In the genomic region with DNA sequence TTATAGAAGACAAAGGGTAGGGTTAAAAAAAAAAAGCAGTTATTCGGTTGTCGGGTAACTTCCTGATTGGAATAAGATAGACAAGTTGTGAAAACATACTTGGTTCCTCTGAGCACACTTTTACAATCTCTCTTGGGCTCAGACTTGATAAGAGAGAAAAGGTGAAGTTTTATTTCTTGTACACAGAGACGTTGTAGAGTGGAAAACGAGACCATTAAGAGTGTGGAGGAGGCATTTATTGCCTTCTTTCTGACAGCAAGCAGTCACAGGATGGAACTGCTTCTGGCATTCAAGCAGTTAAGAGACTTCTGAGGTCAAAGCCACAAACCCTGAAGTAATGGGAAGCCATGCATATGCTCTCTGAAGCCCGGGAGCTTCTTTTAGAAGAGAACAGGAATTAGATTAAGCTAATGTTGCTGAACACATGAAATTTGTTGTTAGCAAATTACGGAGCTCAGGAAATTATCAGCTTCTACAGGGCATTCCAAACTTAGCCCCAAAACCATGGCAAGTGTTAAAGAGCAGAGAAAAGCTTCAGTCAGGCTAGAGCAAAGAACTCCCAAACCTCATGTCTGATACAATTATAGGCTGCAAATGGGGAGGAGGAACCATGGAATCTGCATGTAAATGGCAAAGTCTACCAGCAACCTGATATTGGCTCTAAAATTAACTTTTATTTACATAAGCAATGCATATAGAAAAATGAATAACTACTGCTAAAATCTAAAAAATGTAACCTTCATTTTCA, we compare ENCODE assay signal across 8 cellular contexts. TPM values are rescaled to one million over a fixed set of nuclear protein-coding genes. Genes with fewer than 3 reads are reported as not detected.
DNase-seq lines count a peak whose midpoint lies in the region; ATAC-seq and TF ChIP-seq lines count a peak whose summit lies in the region.

No MANE protein-coding gene starts in this region.

- H3K9me3 ChIP-seq in ascending aorta (no peaks in the 10 kb centered on the region), vagina (no peaks in the 10 kb centered on the region)

- intact Hi-C loops in natural killer cell (cut with micrococcal nuclease) (no loop called here), ascending aorta (cut with DNase I) (no loop called here), vagina (cut with DNase I) (no loop called here)

- TF ChIP-seq CTCF in natural killer cell (IDR thresholded peaks at IDR 0.05) (no peak), ascending aorta (IDR thresholded peaks at IDR 0.05) (no peak), vagina (IDR thresholded peaks at IDR 0.05) (no peak)

- DNase-seq in M059J (ENCODE audit: low read depth) (peak; percentile 51), natural killer cell (no peak), ascending aorta (ENCODE audit: low spot score in 2 of 2) (no peak), occipital lobe (lab: John Stamatoyannopoulos, UW) (no peak), vagina (ENCODE audit: extremely low spot score in 2 of 2) (no peak)
- DNase-seq in activated naive CD8-positive, alpha-beta T cell treated with anti-CD3 and anti-CD28 coated beads, Interleukin-2, amount 50 U/mL, for 24 hours: no peak

- H3K27me3 Mint-ChIP-seq in activated naive CD8-positive, alpha-beta T cell treated with anti-CD3 and anti-CD28 coated beads, Interleukin-2, amount 50 U/mL, for 24 hours: no peaks in the 10 kb centered on the region
- no peaks in the 10 kb centered on the region for H3K27me3 Mint-ChIP-seq in natural killer cell (ENCODE audit: low read depth in 2 of 2)

- H3K4me3 ChIP-seq in ascending aorta (no peak overlapping the region), vagina (no peak overlapping the region)

- no peak for TF ChIP-seq POLR2A in vagina (IDR thresholded peaks at IDR 0.05)

- H3K9me3 Mint-ChIP-seq in activated naive CD8-positive, alpha-beta T cell treated with anti-CD3 and anti-CD28 coated beads, Interleukin-2, amount 50 U/mL, for 24 hours: no peaks in the 10 kb centered on the region
- no peaks in the 10 kb centered on the region for H3K9me3 Mint-ChIP-seq in natural killer cell

- H3K27ac Mint-ChIP-seq in activated naive CD8-positive, alpha-beta T cell treated with anti-CD3 and anti-CD28 coated beads, Interleukin-2, amount 50 U/mL, for 24 hours: peak overlapping the region; percentile 63
- H3K27ac Mint-ChIP-seq in natural killer cell: peak overlapping the region; percentile 82 to 89

- H3K27me3 ChIP-seq in ascending aorta: no peaks in the 10 kb centered on the region
- no peaks in the 10 kb centered on the region for H3K27me3 ChIP-seq in vagina

- no peaks in the 10 kb centered on the region for H3K36me3 ChIP-seq in ascending aorta
- H3K36me3 ChIP-seq in vagina: no peaks in the 10 kb centered on the region

- H3K4me1 Mint-ChIP-seq in activated naive CD8-positive, alpha-beta T cell treated with anti-CD3 and anti-CD28 coated beads, Interleukin-2, amount 50 U/mL, for 24 hours: peaks cover 75% of the 10 kb centered on the region
- H3K4me1 Mint-ChIP-seq in natural killer cell: peaks cover 71 to 82% of the 10 kb centered on the region in 2 donors

- H3K4me1 ChIP-seq in ascending aorta (peaks cover 0 to 12% of the 10 kb centered on the region in 2 donors), vagina (no peaks in the 10 kb centered on the region)

- ATAC-seq in GM18498 (IDR thresholded peaks at IDR 0.05; ENCODE audit: unreplicated experiment) (peak; percentile 30), natural killer cell (peak in 1 of 3 donors; percentile 48), HG02642 (IDR thresholded peaks at IDR 0.05; ENCODE audit: poor library complexity, unreplicated experiment) (no peak)
- peak; percentile 50 for ATAC-seq in activated naive CD8-positive, alpha-beta T cell treated with anti-CD3 and anti-CD28 coated beads, Interleukin-2, amount 50 U/mL, for 24 hours

- H3K27ac ChIP-seq in ascending aorta (no peak overlapping the region), vagina (no peak overlapping the region)

- H3K4me3 Mint-ChIP-seq in activated naive CD8-positive, alpha-beta T cell treated with anti-CD3 and anti-CD28 coated beads, Interleukin-2, amount 50 U/mL, for 24 hours: peak overlapping the region; percentile 49
- H3K4me3 Mint-ChIP-seq in natural killer cell: peak overlapping the region; percentile 83

- no peaks in the 10 kb centered on the region for H3K36me3 Mint-ChIP-seq in activated naive CD8-positive, alpha-beta T cell treated with anti-CD3 and anti-CD28 coated beads, Interleukin-2, amount 50 U/mL, for 24 hours (ENCODE audit: low read depth)
- H3K36me3 Mint-ChIP-seq in natural killer cell: no peaks in the 10 kb centered on the region

RNA-seq across cellular contexts. Expression of a gene that starts 26.0 kb away (rescaled TPM):
- 6.8 and 6.9 TPM in 2 replicates for total RNA-seq in M059J (2014; rRNA removed; shearing (Covaris generic))
- total RNA-seq in natural killer cell: 100 to 1,000 TPM in 1 of 3 donors, 10 to 100 TPM in 2; 33.5 to 114 (median 80.2) TPM
- total RNA-seq in ascending aorta: 291 TPM
- 21.2 TPM for total RNA-seq in occipital lobe
- total RNA-seq in vagina: 58.4 TPM
